In the genomic region with DNA sequence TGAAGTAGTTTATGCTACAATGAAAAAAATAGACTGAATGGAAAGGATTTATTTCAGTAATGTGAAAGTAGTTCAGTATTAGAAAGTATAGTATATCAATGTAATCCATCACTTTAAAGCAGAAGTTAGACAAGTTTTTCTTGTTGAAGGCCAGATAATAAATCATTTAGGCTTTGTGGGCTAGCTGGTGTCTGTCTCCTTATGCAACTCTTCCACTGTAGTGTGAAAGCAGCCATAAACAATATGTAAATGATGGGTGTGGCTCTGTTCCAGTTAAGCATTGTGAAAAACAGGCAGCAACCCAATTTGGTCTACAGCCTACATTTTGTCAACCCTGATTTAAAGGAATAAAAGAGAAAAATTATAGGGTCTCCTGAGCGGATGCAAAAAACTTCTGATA, we compare ENCODE assay signal across 20 cellular contexts.
DNase-seq lines count a peak whose midpoint lies in the region; ATAC-seq and TF ChIP-seq lines count a peak whose summit lies in the region.
"Had no signal": no experiment of that assay in that cellular context is flagged by ENCODE, and none has a peak within 500 bp of the region (broad histone marks: within the 10 kb centered on the region; RNA-seq: fewer than 3 reads in every experiment).

No MANE protein-coding gene starts in this region.

- H4K20me1 ChIP-seq in fibroblast of lung (ENCODE audit: control insufficient read depth, extremely low read depth, insufficient read depth, low read length): no peaks in the 10 kb centered on the region

- TF ChIP-seq CTCF in fibroblast of lung (conservative IDR thresholded peaks at IDR 0.05 in 1 of 2, IDR thresholded peaks at IDR 0.05 in 1 of 2; ENCODE audit: low read depth in 1 of 2, low read length in 2 of 2) (no peak), heart left ventricle (IDR thresholded peaks at IDR 0.05) (no peak)

- H3K79me2 ChIP-seq in fibroblast of lung (ENCODE audit: control insufficient read depth, insufficient read depth, low read length): no peaks in the 10 kb centered on the region

- no peaks in the 10 kb centered on the region for H3K36me3 ChIP-seq in fibroblast of lung (ENCODE audit: control insufficient read depth, insufficient read depth, low read length)
- no peaks in the 10 kb centered on the region for H3K36me3 ChIP-seq in heart left ventricle
- H3K36me3 ChIP-seq: MG63 had no signal

- H2AFZ ChIP-seq in fibroblast of lung (ENCODE audit: low read length): no peak overlapping the region

- H3K27ac ChIP-seq in fibroblast of lung (ENCODE audit: insufficient read depth, low read length): no peak overlapping the region
- no peak overlapping the region for H3K27ac ChIP-seq in heart left ventricle
- H3K27ac ChIP-seq: A549 had no signal

- no peak for TF ChIP-seq POLR2A in heart left ventricle (IDR thresholded peaks at IDR 0.05)

- H3K4me1 ChIP-seq in fibroblast of lung (ENCODE audit: control insufficient read depth, extremely low read depth, insufficient read depth, low read length): no peaks in the 10 kb centered on the region
- H3K4me1 ChIP-seq in heart left ventricle: no peaks in the 10 kb centered on the region
- H3K4me1 ChIP-seq: A549 had no signal

- no peak overlapping the region for H3K4me2 ChIP-seq in fibroblast of lung (ENCODE audit: extremely low read depth, insufficient read depth, low read length)
- H3K4me2 ChIP-seq: A549, SK-N-SH had no signal

- H3K27me3 ChIP-seq in fibroblast of lung (ENCODE audit: control insufficient read depth, insufficient read depth, low read length): no peaks in the 10 kb centered on the region
- H3K27me3 ChIP-seq in heart left ventricle: peaks cover 0 to 3% (median 0%) of the 10 kb centered on the region in 9 donors
- H3K27me3 ChIP-seq: MG63 had no signal

- WGBS in heart left ventricle, 4 donors: 0 to 49% (median 44%) methylated on average over 1 of the region's 1 CpG

- no peak for ATAC-seq in heart left ventricle
- ATAC-seq: A549, HepG2 had no signal

- no peak overlapping the region for H3K4me3 ChIP-seq in fibroblast of lung (replicated peaks in 1 of 4; ENCODE audit: control extremely low read depth in 1 of 4, insufficient read depth in 1 of 4, low read depth in 3 of 4, low read length in 4 of 4)
- no peak overlapping the region for H3K4me3 ChIP-seq in heart left ventricle
- H3K4me3 ChIP-seq: A549, MG63 had no signal

- DNase-seq in GF-D8 (lab: John Stamatoyannopoulos, UW) (peak; percentile 58), NOMO-1 (lab: John Stamatoyannopoulos, UW; ENCODE audit: unreplicated experiment in 2 of 2) (peak; percentile 85 to 99), amniotic epithelial cell (ENCODE audit: low read depth) (peak; percentile 20), fibroblast of lung (ENCODE audit: low read depth in 2 of 2) (peak; percentile 29 to 47), NCI-H1436 treated with DMSO at 0.1 percent for 48 hours (lab: John Stamatoyannopoulos, UW) (no peak), heart left ventricle (no peak), islet precursor cell (no peak), NCI-H69 (lab: John Stamatoyannopoulos, UW) (no peak)
- DNase-seq: COR-L47, HFFc6, MG63, NCI-H1417, NCI-H1930, NCI-H2171, NCI-H446, NCI-H82, SHP77, SK-N-SH had no signal

- no peak overlapping the region for H3K9ac ChIP-seq in fibroblast of lung (ENCODE audit: insufficient read depth, low read length)
- H3K9ac ChIP-seq: SK-N-SH had no signal

- intact Hi-C loops in heart left ventricle (cut with DNase I): no loop called here

- H3K9me3 ChIP-seq in fibroblast of lung (ENCODE audit: control insufficient read depth, insufficient read depth, low read depth, low read length) (no peaks in the 10 kb centered on the region), heart left ventricle (peaks cover 0 to 11% (median 5%) of the 10 kb centered on the region in 12 donors)
- H3K9me3 ChIP-seq: SK-N-SH had no signal

Comparison
In these comparisons a context has a peak if more than half of its experiments do, and no peak if none do; other contexts are left out.
1. DNase-seq: peak in GF-D8 (single experiment), NOMO-1 (2 of 2), amniotic epithelial cell (single experiment) and fibroblast of lung (2 of 2); none in NCI-H1436 treated with DMSO at 0.1 percent for 48 hours (single experiment), heart left ventricle (0 of 5), islet precursor cell (single experiment) and NCI-H69 (single experiment).